ENCODE assay signal across 8 cellular contexts in the genomic region with DNA sequence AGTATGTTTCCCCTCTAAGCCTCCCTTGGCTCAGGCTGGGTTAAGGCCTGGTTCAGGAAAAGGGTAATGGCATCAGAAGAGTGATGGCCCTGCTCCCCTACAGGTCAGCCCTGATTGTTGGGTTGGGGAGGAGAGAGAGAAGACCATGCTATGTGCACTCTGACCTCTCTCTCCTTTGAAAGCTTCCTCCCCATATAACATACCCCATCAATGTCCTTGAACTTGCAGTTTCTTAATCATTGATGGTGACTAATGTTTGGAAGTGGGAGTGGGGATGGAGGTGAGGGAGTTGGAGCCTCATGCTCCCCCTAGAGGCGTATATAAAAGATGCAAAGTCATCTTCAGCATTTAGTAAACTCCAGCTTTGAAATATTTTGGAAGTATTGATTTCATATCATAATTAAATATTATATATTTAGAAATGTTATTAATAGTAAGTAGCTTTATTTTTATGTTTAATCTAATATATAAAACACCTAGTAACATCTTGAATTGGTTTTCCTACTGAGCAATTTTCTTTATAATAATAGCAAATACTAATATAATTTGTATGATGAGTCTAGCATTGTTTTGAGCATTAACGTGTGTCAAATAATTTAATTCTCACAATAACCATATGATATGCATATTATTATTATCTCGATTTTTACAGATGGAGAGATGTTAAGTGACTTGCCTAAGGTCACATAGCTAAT. TPM values are rescaled to one million over a fixed set of nuclear protein-coding genes. Genes with fewer than 3 reads are reported as not detected.
A peak's percentile ranks its signal among the peaks of the same experiment; 100 is the strongest.
DNase-seq lines count a peak whose midpoint lies in the region; ATAC-seq and FAIRE-seq lines count a peak whose summit lies in the region.
"Had no signal": no experiment of that assay in that cellular context is flagged by ENCODE, and none has a peak within 500 bp of the region (broad histone marks: within the 10 kb centered on the region; RNA-seq: fewer than 3 reads in every experiment).

No MANE protein-coding gene starts in this region.

- no peak for FAIRE-seq in urothelium cell line (lab: Jason Lieb, UNC)

- peak; percentile 42 for DNase-seq in GM03348 (ENCODE audit: low spot score)
- peak; percentile 48 for DNase-seq in SK-MEL-5 (ENCODE audit: low read depth, low spot score)
- peak; percentile 15 for DNase-seq in germinal center (ENCODE audit: low spot score)
- peak; percentile 39 for DNase-seq in urothelium cell line (ENCODE audit: low spot score)
- DNase-seq in activated CD4-positive, alpha-beta T cell treated with anti-CD3 and anti-CD28 coated beads, Interleukin-2, amount 50 U/mL, for 1 hour: no peak
- DNase-seq: naive B cell had no signal

- peak; percentile 65 for ATAC-seq in HG02759 (IDR thresholded peaks at IDR 0.05; ENCODE audit: unreplicated experiment)
- ATAC-seq in HG03196 (IDR thresholded peaks at IDR 0.05; ENCODE audit: unreplicated experiment): no peak

- in situ Hi-C loops in SK-MEL-5 (cut with HindIII; ENCODE audit: low pct_unique_long_range_greater_than_20kb, low sequenced_read_pairs): no loop called here

RNA-seq across cellular contexts. Expression of gene PLCL1, which starts 8.8 kb away (rescaled TPM):
- 0.83 and 0.90 TPM in 2 replicates for total RNA-seq in SK-MEL-5 (2014; rRNA removed; shearing (Covaris generic))
- 0.19 and 0.20 TPM in 2 replicates for polyA plus RNA-seq in SK-MEL-5 (2015; cell fraction: cytosol; rRNA removed)
- polyA plus RNA-seq in SK-MEL-5 (2015; cell fraction: nucleus; rRNA removed): 0.04 TPM in 1 of 2 replicates, not detected in the other

RNA-seq across cellular contexts. Expression of gene BOLL, which starts 28.1 kb away (rescaled TPM):
- total RNA-seq in SK-MEL-5 (2014; rRNA removed; shearing (Covaris generic)): not detected in 2 replicates
- polyA plus RNA-seq in SK-MEL-5 (2015; cell fraction: cytosol; rRNA removed): not detected in 2 replicates
- not detected in 2 replicates for polyA plus RNA-seq in SK-MEL-5 (2015; cell fraction: nucleus; rRNA removed)
